28 cellular contexts compared by ENCODE assay signal in the genomic region with DNA sequence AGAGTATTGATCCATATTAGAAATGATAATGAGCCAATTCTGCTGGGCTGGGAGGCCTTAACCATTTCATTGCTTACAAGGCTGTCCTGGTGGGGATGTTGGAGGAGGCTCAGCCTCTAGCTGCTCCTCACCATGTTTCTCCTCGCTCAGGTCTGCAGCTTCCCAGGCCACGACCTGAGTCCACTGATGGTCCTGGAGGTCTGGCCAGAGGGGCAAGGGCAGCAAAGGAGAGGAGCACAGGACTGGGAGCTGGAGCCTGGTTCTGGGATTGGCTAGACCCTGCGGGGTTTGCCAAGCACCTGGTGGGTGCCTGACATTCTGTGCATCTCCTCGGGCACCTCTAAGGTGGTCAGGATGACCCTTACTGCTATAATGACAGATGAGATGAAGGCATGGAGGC.
"Had no signal": no experiment of that assay in that cellular context is flagged by ENCODE, and none has a peak within 500 bp of the region (broad histone marks: within the 10 kb centered on the region; RNA-seq: fewer than 3 reads in every experiment).

No MANE protein-coding gene starts in this region.

- H3K36me3 ChIP-seq: ascending aorta had no signal

- H3K27me3 ChIP-seq: ascending aorta, SJCRH30 had no signal

- H3K4me3 Mint-ChIP-seq: activated CD4-positive, alpha-beta T cell treated with anti-CD3 and anti-CD28 coated beads, Interleukin-2, amount 10 ng/mL, durations not matched to agents 24 days and 14 days; activated naive CD4-positive, alpha-beta T cell treated with anti-CD3 and anti-CD28 coated beads for 36 hours; activated T-cell treated with anti-CD3 and anti-CD28 coated beads, Interleukin-2, amount 50 U/mL, for 4 hours; activated T-helper 1 cell treated with anti-CD3 and anti-CD28 coated beads, Interleukin-12 subunit alpha, Interleukin-12 subunit beta, Interleukin-2, Interleukin-4 antibody, amounts not matched to agents 30 ng/mL and 10 ng/mL and 1 ng/mL, durations not matched to agents 14 hours and 24 hours and 36 hours had no signal

- H3K27ac Mint-ChIP-seq: activated CD4-positive, alpha-beta T cell treated with anti-CD3 and anti-CD28 coated beads, Interleukin-2, amount 10 ng/mL, durations not matched to agents 24 days and 14 days; activated naive CD4-positive, alpha-beta T cell treated with anti-CD3 and anti-CD28 coated beads for 36 hours; activated naive CD4-positive, alpha-beta T cell treated with anti-CD3 and anti-CD28 coated beads, Interleukin-2, amount 50 U/mL, for 72 hours; activated T-helper 1 cell treated with anti-CD3 and anti-CD28 coated beads, Interleukin-12 subunit alpha, Interleukin-12 subunit beta, Interleukin-2, Interleukin-4 antibody, amounts not matched to agents 30 ng/mL and 10 ng/mL and 1 ng/mL, durations not matched to agents 14 hours and 24 hours and 36 hours had no signal

- H3K4me3 ChIP-seq: ascending aorta, K562, SJCRH30, SK-N-MC had no signal

- H3K27ac ChIP-seq: ascending aorta, SJCRH30, SK-N-MC had no signal

- H3K27me3 Mint-ChIP-seq: activated CD4-positive, alpha-beta T cell treated with anti-CD3 and anti-CD28 coated beads, Interleukin-2, amount 10 ng/mL, durations not matched to agents 24 days and 14 days had no signal

- ATAC-seq: activated naive CD4-positive, alpha-beta T cell treated with anti-CD3 and anti-CD28 coated beads, Interleukin-2, amount 50 U/mL, for 72 hours; activated T-cell treated with anti-CD3 and anti-CD28 coated beads, Interleukin-2, amount 50 U/mL, for 4 hours; K562; Panc1 had no signal

- DNase-seq: activated CD4-positive, alpha-beta T cell treated with anti-CD3 and anti-CD28 coated beads, Interleukin-2, amount 10 ng/mL, durations not matched to agents 24 days and 14 days; activated CD4-positive, alpha-beta T cell treated with anti-CD3 and anti-CD28 coated beads, Interleukin-2, amount 50 U/mL, for 4 hours; activated CD8-positive, alpha-beta memory T cell treated with anti-CD3 and anti-CD28 coated beads, Interleukin-2, amount 50 U/mL, for 4 hours; activated gamma-delta T cell treated with Interleukin-2 at 50 U/mL for 16 hours; activated naive CD4-positive, alpha-beta T cell treated with anti-CD3 and anti-CD28 coated beads for 36 hours; activated T-cell treated with anti-CD3 and anti-CD28 coated beads for 4 hours; activated T-cell treated with anti-CD3 and anti-CD28 coated beads, Interleukin-2, amount 50 U/mL, for 4 hours; amniotic stem cell; central memory CD4-positive, alpha-beta T cell; IMR-90; NCI-H1092 treated with DMSO at 0.1 percent for 48 hours; NCI-H1417; NCI-H146; NCI-H187; NCI-H2029 treated with DMSO at 0.1 percent for 48 hours; NCI-H2171 treated with DMSO at 0.1 percent for 48 hours; NCI-H2227 treated with DMSO at 0.1 percent for 48 hours; NCI-H446; NCI-H524; NCI-H69; SJCRH30; T1000 had no signal

- H3K4me1 ChIP-seq: ascending aorta, SJCRH30 had no signal
